In the genomic region with DNA sequence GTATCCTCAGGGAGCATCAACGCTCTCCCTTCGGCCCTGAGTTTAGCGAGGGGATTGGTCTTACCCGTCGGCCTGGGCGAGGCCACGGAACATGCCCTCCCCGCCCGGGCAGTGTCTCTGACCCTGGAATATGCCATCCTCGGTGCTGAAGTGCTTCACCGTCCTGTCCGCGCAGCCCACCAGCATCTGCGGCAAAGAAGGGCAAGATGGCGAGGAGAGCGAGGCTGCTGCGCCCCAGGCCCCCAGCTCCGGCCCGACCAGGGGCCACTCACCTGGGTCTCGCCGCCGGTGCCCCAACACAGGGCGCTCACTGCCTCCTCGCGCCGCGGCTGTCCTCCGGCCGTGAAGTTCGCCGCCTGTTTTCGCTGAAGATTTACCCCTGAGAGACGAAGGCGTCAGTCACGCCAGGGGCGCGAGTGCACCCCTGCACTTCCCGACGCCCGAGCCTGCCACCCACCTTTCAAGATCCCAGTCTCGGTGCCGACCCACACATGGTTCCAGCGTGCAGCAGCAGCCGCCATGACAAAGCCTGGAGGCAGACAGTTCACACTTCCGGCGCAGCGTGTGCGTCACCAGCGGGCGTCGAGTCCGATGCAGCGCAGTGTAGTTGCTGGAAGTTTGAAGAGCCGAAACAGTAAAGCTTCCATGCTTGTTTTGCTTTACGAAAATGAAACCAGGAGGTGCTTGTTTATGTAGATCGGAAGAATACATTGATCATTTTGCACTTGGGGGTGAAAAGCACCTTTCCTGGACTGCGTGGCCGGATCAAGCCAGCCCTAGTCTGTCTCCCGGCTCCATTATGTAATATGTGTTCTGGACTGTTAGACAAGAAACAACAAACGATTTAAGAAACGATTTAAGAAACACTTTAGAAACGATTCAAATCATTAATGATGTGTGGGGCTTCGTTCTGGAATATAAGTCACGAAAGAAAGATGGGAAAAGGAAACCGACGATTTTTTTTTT, we compare ENCODE assay signal across 8 cellular contexts. TPM values are rescaled to one million over a fixed set of nuclear protein-coding genes. Genes with fewer than 3 reads are reported as not detected.
DNase-seq lines count a peak whose midpoint lies in the region; ATAC-seq, FAIRE-seq and TF ChIP-seq lines count a peak whose summit lies in the region.

Gene WDR74, minus strand, starts transcription at position 541 of the 966 bp plus-strand sequence. Its CDS starts 20 bp downstream, at position 521.

- CTCF ChIA-PET in T-cell (lab: Charles Lee) = interaction anchor here in 1 of 2 donors (0.6 to 1.4 kb wide), 2 partner anchors 10 to 15 kb away, joined by 3 to 4 read pairs; no protein-coding TSS in a partner anchor

- H3K36me3 Mint-ChIP-seq in T-cell = peaks cover 26% of the 10 kb centered on the region

- peak; percentile 91 for FAIRE-seq in GM12892 (lab: Jason Lieb, UNC)

- H3K4me3 ChIP-seq in prostate gland = peak within 1 kb of the TSS; percentile 60 to 61

- H3K9me3 ChIP-seq in prostate gland = no peaks in the 10 kb centered on the region

- H3K4me1 ChIP-seq in prostate gland (replicated peaks) = peaks cover 12% of the 10 kb centered on the region

- intact Hi-C loops in left cardiac atrium (cut with DNase I) = no loop called here
- intact Hi-C loops in prostate gland (cut with DNase I) = no loop called here

- TF ChIP-seq CTCF in prostate gland (IDR thresholded peaks at IDR 0.05) = peak in 1 of 4 experiments; percentile 26

- under 1% methylated on average over 62 of the region's 66 CpGs for WGBS in prostate gland

- DNase-seq in GM12892 (ENCODE audit: insufficient read length) (peak; percentile 83), NCI-H146 treated with DMSO at 0.1 percent for 48 hours (lab: John Stamatoyannopoulos, UW; ENCODE audit: unreplicated experiment) (peak; percentile 64), T-cell (peak; percentile 77 to 98 (median 94)), amniotic epithelial cell (ENCODE audit: low read depth) (peak; percentile 90), left cardiac atrium (peak; percentile 94), prostate gland (ENCODE audit: low spot score) (peak; percentile 93), ureter (ENCODE audit: low spot score) (peak; percentile 94)

- ATAC-seq in HG02840 (IDR thresholded peaks at IDR 0.05; ENCODE audit: low FRiP score, unreplicated experiment) (peak; percentile 40), T-cell (replicated peaks in 1 of 4) (peak; percentile 52 to 62 (median 58)), left cardiac atrium (peak; percentile 76)

- H3K27me3 ChIP-seq in prostate gland (replicated peaks; ENCODE audit: insufficient read depth) = no peaks in the 10 kb centered on the region

- no peaks in the 10 kb centered on the region for H3K9me3 Mint-ChIP-seq in T-cell

- H3K4me3 Mint-ChIP-seq in T-cell = no peak within 1 kb of the TSS

- peaks cover 24 to 33% (median 28%) of the 10 kb centered on the region in 3 donors for H3K4me1 Mint-ChIP-seq in T-cell

- POLR2A ChIA-PET in T-cell (lab: Charles Lee) = interaction anchor here (0.5 to 3.0 kb wide), 17 partner anchors 12 to 288 kb away, joined by 3 to 71 read pairs (median 4); partner anchors contain the start of genes HNRNPUL2 (in 1 of the 2), TTC9C (in 1 of the 2) and ZBTB3 (in 1 of the 2)

- peak within 1 kb of the TSS; percentile 98 to 99 for H3K27ac ChIP-seq in prostate gland

- H3K36me3 ChIP-seq in prostate gland = no peaks in the 10 kb centered on the region

- no peak within 1 kb of the TSS for H3K27ac Mint-ChIP-seq in T-cell

- TF ChIP-seq POLR2A in GM12892 (IDR thresholded peaks at IDR 0.05; ENCODE audit: low read depth, low read length) = peak; percentile 96
- peak; percentile 86 for TF ChIP-seq POLR2A in prostate gland (IDR thresholded peaks at IDR 0.05)

- no peaks in the 10 kb centered on the region for H3K27me3 Mint-ChIP-seq in T-cell

RNA-seq across cellular contexts. Expression of gene WDR74, which starts in this region (rescaled TPM):
- polyA plus RNA-seq in GM12892 (2012; ENCODE audit: missing spikeins) = 51.3 TPM
- total RNA-seq in T-cell (100 to 1,000 TPM in 4 of 5 donors, 10 to 100 TPM in 1; 91.3 to 239 (median 103) TPM), left cardiac atrium (10 to 100 TPM; 24.6 to 32.2 TPM), prostate gland (10 to 100 TPM; 44.5 to 46.1 TPM), ureter (58.8 TPM)

Comparison
In these comparisons a context has a peak if more than half of its experiments do, and no peak if none do; other contexts are left out.
1. Peak in every context shown above with its lines: DNase-seq, ATAC-seq, H3K4me3 ChIP-seq and H3K27ac ChIP-seq.